ENCODE assay signal across 21 cellular contexts in the genomic region with DNA sequence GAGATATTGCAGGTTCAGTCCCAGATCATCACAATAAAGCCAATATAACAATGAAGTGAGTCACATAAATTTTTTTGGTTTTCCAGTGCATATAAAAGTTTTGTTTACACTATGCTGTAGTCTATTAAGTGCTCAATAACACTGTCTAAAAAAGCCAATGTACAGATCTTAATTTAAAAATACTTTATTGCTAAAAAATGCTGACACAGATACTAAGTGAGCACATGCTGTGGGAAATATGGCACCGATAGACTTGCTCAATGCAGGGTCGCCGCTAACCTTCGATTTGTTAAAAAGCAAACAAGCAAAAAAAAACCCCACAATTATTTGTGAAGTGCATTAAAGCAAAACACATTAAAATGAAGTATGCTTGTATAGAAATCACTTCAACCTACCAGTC. TPM values are rescaled to one million over a fixed set of nuclear protein-coding genes. Genes with fewer than 3 reads are reported as not detected.
DNase-seq lines count a peak whose midpoint lies in the region; ATAC-seq, FAIRE-seq and TF ChIP-seq lines count a peak whose summit lies in the region.
"Had no signal": no experiment of that assay in that cellular context is flagged by ENCODE, and none has a peak within 500 bp of the region (broad histone marks: within the 10 kb centered on the region; RNA-seq: fewer than 3 reads in every experiment).

No MANE protein-coding gene starts in this region.

- 96% methylated on average over 4 of the region's 4 CpGs for WGBS in HepG2 (ENCODE audit: low lambda C conversion rate)
- 36% methylated on average over 4 of the region's 4 CpGs for WGBS in right lobe of liver (ENCODE audit: insufficient coverage, low coverage, low lambda C conversion rate, missing lambda C conversion rate)
- WGBS in IMR-90 (ENCODE audit: extremely low coverage in 2 of 2, insufficient read length in 1 of 2), 2 experiments = no CpG with 5 or more reads among the region's 4 CpGs
- WGBS in K562 (ENCODE audit: insufficient coverage, low coverage, missing lambda C conversion rate) = 98% methylated on average over 4 of the region's 4 CpGs

- ATAC-seq in HepG2 (no peak), right lobe of liver (no peak), IMR-90 (ENCODE audit: low read depth) (no peak), K562 (no peak), HG02678 (IDR thresholded peaks at IDR 0.05; ENCODE audit: unreplicated experiment) (no peak)
- ATAC-seq: CD8-positive, alpha-beta T cell had no signal

- BruUV-seq in HepG2 (replicated peaks; lab: Mats Ljungman, UMichigan) (no TSS peak), IMR-90 (replicated peaks; lab: Mats Ljungman, UMichigan) (no TSS peak), K562 (replicated peaks; lab: Mats Ljungman, UMichigan) (no TSS peak)

- H4K5ac ChIP-seq in IMR-90 (ENCODE audit: low read depth, low read length) = no peak overlapping the region

- intact Hi-C loops in HepG2 (cut with micrococcal nuclease; ENCODE audit: unreplicated experiment) = loop anchor here (10.0 kb wide), 2 partner anchors 155 to 285 kb away; a partner anchor contains a TSS
- intact Hi-C loops in right lobe of liver (cut with DNase I) = no loop called here
- intact Hi-C loops in IMR-90 (cut with micrococcal nuclease) = no loop called here
- intact Hi-C loops in K562 (cut with micrococcal nuclease) = no loop called here

- no peak overlapping the region for H2BK15ac ChIP-seq in IMR-90 (ENCODE audit: low read depth, low read length)

- H2BK20ac ChIP-seq in IMR-90 (ENCODE audit: low read depth, low read length) = no peak overlapping the region

- H3K36me3 ChIP-seq in HepG2 (replicated peaks in 1 of 2; ENCODE audit: control insufficient read depth in 1 of 2, insufficient read depth in 2 of 2, low read length in 2 of 2) = peaks cover 0 to 26% of the 10 kb centered on the region in 2 experiments; a peak in 3 of 5 replicates
- H3K36me3 ChIP-seq in right lobe of liver = peaks cover 0 to 13% (median 5%) of the 10 kb centered on the region in 4 donors
- no peaks in the 10 kb centered on the region for H3K36me3 ChIP-seq in IMR-90 (ENCODE audit: control insufficient read depth, insufficient read depth, low read length)
- H3K36me3 ChIP-seq in K562 (ENCODE audit: control insufficient read depth, insufficient read depth, low read length) = peaks cover 84% of the 10 kb centered on the region

- no peak overlapping the region for H2BK120ac ChIP-seq in IMR-90 (ENCODE audit: low read depth, low read length)

- H3K23ac ChIP-seq in IMR-90 (ENCODE audit: low read depth, low read length) = no peak overlapping the region

- H2AFZ ChIP-seq in HepG2 (ENCODE audit: low read length) (no peak overlapping the region), IMR-90 (replicated peaks; ENCODE audit: low read length, poor library complexity) (no peak overlapping the region), K562 (ENCODE audit: low read depth, low read length) (no peak overlapping the region)

- CTCF ChIA-PET in HepG2 (lab: Yijun Ruan, JAX; ENCODE audit: low intra/inter-chr PET ratio, low total read pairs) (no interaction called here), IMR-90 (lab: Yijun Ruan, JAX) (no interaction called here), K562 (lab: Yijun Ruan, JAX; ENCODE audit: low intra/inter-chr PET ratio) (no interaction called here)

- H3K4me2 ChIP-seq in HepG2 (ENCODE audit: low read depth, low read length) (no peak overlapping the region), IMR-90 (ENCODE audit: low read depth, low read length) (no peak overlapping the region), K562 (ENCODE audit: insufficient read depth, low read length) (no peak overlapping the region)
- H3K4me2 ChIP-seq: BLaER1 treated with 17β-estradiol and CSF1 and Interleukin-3, amounts not matched to agents 10 nM and 100 nM had no signal

- no peak overlapping the region for H2AK5ac ChIP-seq in IMR-90 (ENCODE audit: low read depth, low read length)

- no peaks in the 10 kb centered on the region for H3K9me1 ChIP-seq in IMR-90 (ENCODE audit: insufficient read depth, low read length)
- no peaks in the 10 kb centered on the region for H3K9me1 ChIP-seq in K562 (ENCODE audit: control insufficient read depth, insufficient read depth, low read length)

- no peak overlapping the region for H4K8ac ChIP-seq in IMR-90 (ENCODE audit: low read depth in 2 of 2, low read length in 2 of 2)

- H3K27me3 ChIP-seq in HepG2 (ENCODE audit: control insufficient read depth in 1 of 2, insufficient read depth in 2 of 2, low read length in 2 of 2) (no peaks in the 10 kb centered on the region; a peak in 1 of 5 replicates), right lobe of liver (no peaks in the 10 kb centered on the region), IMR-90 (ENCODE audit: control insufficient read depth, insufficient read depth, low read length) (no peaks in the 10 kb centered on the region), K562 (ENCODE audit: control insufficient read depth in 2 of 2, insufficient read depth in 2 of 2, low read length in 2 of 2) (no peaks in the 10 kb centered on the region)
- H3K27me3 ChIP-seq: BLaER1 treated with 17β-estradiol and CSF1 and Interleukin-3, amounts not matched to agents 10 nM and 100 nM had no signal

- H3K79me2 ChIP-seq in HepG2 (ENCODE audit: insufficient read depth, low read length) = peaks cover 15% of the 10 kb centered on the region
- peaks cover 64% of the 10 kb centered on the region for H3K79me2 ChIP-seq in K562 (ENCODE audit: control insufficient read depth, insufficient read depth, low read length)

- no peak overlapping the region for H3K18ac ChIP-seq in IMR-90 (ENCODE audit: low read depth, low read length)

- no peak overlapping the region for H3K56ac ChIP-seq in IMR-90 (ENCODE audit: extremely low read depth, insufficient read depth, low read length)

- no peak overlapping the region for H2BK5ac ChIP-seq in IMR-90 (ENCODE audit: low read depth, low read length, poor library complexity, severe bottlenecking)

- H3K4me1 ChIP-seq in HepG2 (ENCODE audit: insufficient read depth, low read length) (peaks cover 7% of the 10 kb centered on the region), right lobe of liver (no peaks in the 10 kb centered on the region), IMR-90 (ENCODE audit: control insufficient read depth, insufficient read depth, low read length) (0 out of 2 replicates have a peak, but pooled peaks cover 3% of the 10 kb centered on the region), K562 (replicated peaks in 1 of 2; ENCODE audit: control insufficient read depth in 2 of 2, insufficient read depth in 2 of 2, low read length in 2 of 2) (peaks cover 0 to 10% of the 10 kb centered on the region in 2 experiments; a peak in 2 of 5 replicates)
- H3K4me1 ChIP-seq: Caco-2 had no signal

- no peak for TF ChIP-seq CTCF in HepG2 (CRISPR knock-in tag; IDR thresholded peaks at IDR 0.05)
- no peak for TF ChIP-seq CTCF in right lobe of liver (IDR thresholded peaks at IDR 0.05)
- TF ChIP-seq CTCF in IMR-90 (conservative IDR thresholded peaks at IDR 0.05; ENCODE audit: low read depth, low read length) = no peak
- TF ChIP-seq CTCF in K562 (IDR thresholded peaks at IDR 0.05 in 2 of 3, conservative IDR thresholded peaks at IDR 0.05 in 1 of 3; ENCODE audit: insufficient read depth in 2 of 3, low read depth in 1 of 3, low read length in 3 of 3) = no peak

- POLR2A ChIA-PET in HepG2 (lab: Yijun Ruan, JAX) = no interaction called here
- POLR2A ChIA-PET in IMR-90 (lab: Charles Lee; ENCODE audit: unreplicated experiment) = no interaction called here
- POLR2A ChIA-PET in K562 (lab: Yijun Ruan, JAX) = no interaction called here

- no peak overlapping the region for H2AK9ac ChIP-seq in IMR-90 (replicated peaks; ENCODE audit: low read depth, low read length, poor library complexity)

- H3K9me3 ChIP-seq in HepG2 (ENCODE audit: low read length) (no peaks in the 10 kb centered on the region), right lobe of liver (no peaks in the 10 kb centered on the region), IMR-90 (ENCODE audit: control insufficient read depth, insufficient read depth, low read length) (peaks cover 2% of the 10 kb centered on the region; the same call in 1 of the 2 replicates), K562 (replicated peaks; ENCODE audit: control insufficient read depth, insufficient read depth, low read depth, low read length) (no peaks in the 10 kb centered on the region; the same call in 1 of the 2 replicates)
- H3K9me3 ChIP-seq: Caco-2 had no signal

- DNase-seq in HepG2 (ENCODE audit: low spot score) = no peak
- no peak for DNase-seq in right lobe of liver
- no peak for DNase-seq in IMR-90
- DNase-seq in K562 (ENCODE audit: extremely low read depth in 1 of 4, low spot score in 3 of 4) = no peak
- DNase-seq in stimulated activated CD4-positive, alpha-beta T cell treated with anti-CD3 and anti-CD28 coated beads, Interleukin-12 subunit alpha, Interleukin-12 subunit beta, amount 100 ng/mL, for 4 hours = no peak
- DNase-seq: 8988T; AML-193; Caco-2; Calu3; CD4-positive, alpha-beta T cell; CD8-positive, alpha-beta T cell; DMS79 treated with DMSO at 0.1 percent for 48 hours; GF-D8 had no signal

- TF ChIP-seq RAD21 in HepG2 (CRISPR knock-in tag; IDR thresholded peaks at IDR 0.05) = no peak
- TF ChIP-seq RAD21 in IMR-90 (IDR thresholded peaks at IDR 0.05; ENCODE audit: low read length) = no peak
- TF ChIP-seq RAD21 in K562 (CRISPR knock-in tag; conservative IDR thresholded peaks at IDR 0.05 in 1 of 2, IDR thresholded peaks at IDR 0.05 in 1 of 2) = no peak

- dilution Hi-C loops in IMR-90 (cut with HindIII; ENCODE audit: low sequenced_read_pairs, unreplicated experiment) = no loop called here

- no peak for TF ChIP-seq POLR2A in HepG2 (IDR thresholded peaks at IDR 0.05; ENCODE audit: insufficient read depth in 1 of 2, low read depth in 2 of 2, low read length in 2 of 2)
- no peak for TF ChIP-seq POLR2A in right lobe of liver (IDR thresholded peaks at IDR 0.05)
- TF ChIP-seq POLR2A in IMR-90 (IDR thresholded peaks at IDR 0.05; ENCODE audit: low read depth, low read length) = no peak
- no peak for TF ChIP-seq POLR2A in K562 (conservative IDR thresholded peaks at IDR 0.05)

- in situ Hi-C loops in HepG2 (cut with HindIII; ENCODE audit: extremely low pct_ligation_motif_present, low pct_unique_long_range_greater_than_20kb) = loop anchor here (5.0 kb wide), 1 partner anchor 57 kb away; no protein-coding TSS in a partner anchor
- in situ Hi-C loops in IMR-90 (cut with MboI; ENCODE audit: low sequenced_read_pairs) = loop anchor here (10.0 kb wide), 1 partner anchor 285 kb away; a partner anchor contains a TSS
- in situ Hi-C loops in K562 (cut with MboI) = no loop called here

- no peak for FAIRE-seq in HepG2 (lab: Jason Lieb, UNC)
- FAIRE-seq in K562 (lab: Jason Lieb, UNC) = no peak
- FAIRE-seq: A204.1, D721Med, G401.6, GM12891, GM19239 had no signal

- H3K4ac ChIP-seq in IMR-90 (ENCODE audit: low read depth, low read length) = no peak overlapping the region

- no peak overlapping the region for H4K91ac ChIP-seq in IMR-90 (ENCODE audit: insufficient read depth, low read depth, low read length)

- H4K20me1 ChIP-seq in HepG2 (ENCODE audit: insufficient read depth, low read length) = no peaks in the 10 kb centered on the region
- no peaks in the 10 kb centered on the region for H4K20me1 ChIP-seq in IMR-90 (ENCODE audit: insufficient read depth, low read length)
- H4K20me1 ChIP-seq in K562 (replicated peaks; ENCODE audit: control insufficient read depth, insufficient read depth, low read length) = 0 out of 2 replicates have a peak, but pooled peaks cover 2% of the 10 kb centered on the region
- H4K20me1 ChIP-seq: BLaER1 treated with 17β-estradiol and CSF1 and Interleukin-3, amounts not matched to agents 10 nM and 100 nM had no signal

- peaks cover 14 to 16% of the 10 kb centered on the region in 2 experiments for H3K79me1 ChIP-seq in IMR-90 (ENCODE audit: low read depth in 1 of 2, low read length in 2 of 2)

- H3K27ac ChIP-seq in HepG2 (ENCODE audit: extremely low read length, insufficient read depth, low read length) = no peak overlapping the region
- no peak overlapping the region for H3K27ac ChIP-seq in right lobe of liver
- no peak overlapping the region for H3K27ac ChIP-seq in IMR-90 (ENCODE audit: insufficient read depth, low read length)
- no peak overlapping the region for H3K27ac ChIP-seq in K562 (ENCODE audit: extremely low read depth, low read depth, low read length)
- H3K27ac ChIP-seq: BLaER1 treated with 17β-estradiol and CSF1 and Interleukin-3, amounts not matched to agents 10 nM and 100 nM; C4-2B had no signal

- H3K9ac ChIP-seq in HepG2 (ENCODE audit: insufficient read depth, low read depth, low read length) = no peak overlapping the region
- H3K9ac ChIP-seq in IMR-90 (ENCODE audit: low read depth, low read length) = no peak overlapping the region
- no peak overlapping the region for H3K9ac ChIP-seq in K562 (ENCODE audit: insufficient read depth in 1 of 2, low read depth in 2 of 2, low read length in 2 of 2)
- H3K9ac ChIP-seq: BLaER1 treated with 17β-estradiol and CSF1 and Interleukin-3, amounts not matched to agents 10 nM and 100 nM had no signal

- H3K4me3 ChIP-seq in HepG2 (replicated peaks in 1 of 3; ENCODE audit: insufficient read depth in 1 of 3, low read depth in 2 of 3, low read length in 3 of 3) (no peak overlapping the region), right lobe of liver (no peak overlapping the region), IMR-90 (ENCODE audit: insufficient read depth, low read depth, low read length) (no peak overlapping the region), K562 (no peak overlapping the region)
- H3K4me3 ChIP-seq: BLaER1 treated with 17β-estradiol and CSF1 and Interleukin-3, amounts not matched to agents 10 nM and 100 nM had no signal

- TF ChIP-seq EP300 in HepG2 (IDR thresholded peaks at IDR 0.05; ENCODE audit: low read depth in 2 of 2, low read length in 2 of 2) = no peak
- TF ChIP-seq EP300 in HepG2 (CRISPR knock-in tag; IDR thresholded peaks at IDR 0.05; ENCODE audit: borderline replicate concordance) = no peak
- no peak for TF ChIP-seq EP300 in K562 (IDR thresholded peaks at IDR 0.05; ENCODE audit: low read length)

- H3K14ac ChIP-seq in IMR-90 (replicated peaks; ENCODE audit: low read depth, low read length) = no peak overlapping the region

RNA-seq across cellular contexts. Expression of a gene that starts 10.3 kb away (rescaled TPM):
- total RNA-seq in HepG2 (2016; rRNA removed; fragmentation: Illumina TruSeq; extraction: Trizol) = 38.7 and 61.2 TPM in 2 replicates
- total RNA-seq in HepG2 (2016; cell fraction: cytosol; rRNA removed; fragmentation: Illumina TruSeq; extraction: Trizol; ENCODE audit: low read depth) = 80.9 and 88.4 TPM in 2 replicates
- total RNA-seq in HepG2 (2016; cell fraction: insoluble cytoplasmic fraction; rRNA removed; fragmentation: Illumina TruSeq; extraction: Trizol) = 38.8 and 49.0 TPM in 2 replicates
- total RNA-seq in HepG2 (2016; cell fraction: membrane; rRNA removed; fragmentation: Illumina TruSeq; extraction: Trizol) = 93.3 and 109 TPM in 2 replicates
- 45.0 and 51.2 TPM in 2 replicates for total RNA-seq in HepG2 (2016; cell fraction: nucleus; rRNA removed; fragmentation: Illumina TruSeq; extraction: Trizol)
- polyA plus RNA-seq in HepG2 (2011; rRNA removed) = 54.9 and 64.0 TPM in 2 replicates
- polyA plus RNA-seq in HepG2 (2011; cell fraction: cytosol; rRNA removed) = 12.2 and 21.4 TPM in 2 replicates
- polyA plus RNA-seq in HepG2 (2011; cell fraction: nucleus; rRNA removed) = 15.8 and 25.0 TPM in 2 replicates
- 9.0 and 34.2 TPM in 2 replicates for polyA plus RNA-seq in HepG2 (2012)
- polyA plus RNA-seq in HepG2 (2016; cell fraction: cytosol; fragmentation: Illumina TruSeq; extraction: Trizol; ENCODE audit: low read depth) = 110 and 124 TPM in 2 replicates
- polyA plus RNA-seq in HepG2 (2016; cell fraction: insoluble cytoplasmic fraction; fragmentation: Illumina TruSeq; extraction: Trizol; ENCODE audit: low read depth) = 45.8 and 54.7 TPM in 2 replicates
- 99.5 and 101 TPM in 2 replicates for polyA plus RNA-seq in HepG2 (2016; cell fraction: membrane; fragmentation: Illumina TruSeq; extraction: Trizol; ENCODE audit: low read depth)
- 54.3 and 81.9 TPM in 2 replicates for polyA plus RNA-seq in HepG2 (2016; cell fraction: nucleus; fragmentation: Illumina TruSeq; extraction: Trizol; ENCODE audit: insufficient read depth, low read depth)
- polyA minus RNA-seq in HepG2 (2011; rRNA and poly(A)+ RNA removed; ENCODE audit: low replicate concordance) = 58.3 and 120 TPM in 2 replicates
- 6.7 and 15.7 TPM in 2 replicates for polyA minus RNA-seq in HepG2 (2011; cell fraction: cytosol; rRNA and poly(A)+ RNA removed)
- polyA minus RNA-seq in HepG2 (2011; cell fraction: nucleus; rRNA and poly(A)+ RNA removed) = 69.3 and 164 TPM in 2 replicates
- total RNA-seq in right lobe of liver = 10 to 100 TPM; 22.0 to 31.9 (median 27.4) TPM
- total RNA-seq in IMR-90 (2012; rRNA removed) = 8.9 and 17.4 TPM in 2 replicates
- 10.3 and 12.0 TPM in 2 replicates for polyA plus RNA-seq in IMR-90 (2012; rRNA removed)
- polyA plus RNA-seq in IMR-90 (2012; cell fraction: cytosol; rRNA removed) = 5.8 and 16.9 TPM in 2 replicates
- polyA plus RNA-seq in IMR-90 (2012; cell fraction: nucleus; rRNA removed; ENCODE audit: low replicate concordance) = 2.3 and 5.0 TPM in 2 replicates
- total RNA-seq in K562 (2011; cell fraction: chromatin; rRNA removed; ENCODE audit: low replicate concordance) = 43.6 and 47.1 TPM in 2 replicates
- 20.8 and 67.1 TPM in 2 replicates for total RNA-seq in K562 (2011; cell fraction: nucleolus; rRNA removed)
- 55.1 and 66.2 TPM in 2 replicates for total RNA-seq in K562 (2011; cell fraction: nucleoplasm; rRNA removed)
- total RNA-seq in K562 (2014; rRNA removed) = 29.4 and 39.8 TPM in 2 replicates
- 132 and 135 TPM in 2 replicates for total RNA-seq in K562 (2014; rRNA removed; fragmentation: Illumina TruSeq; extraction: Trizol)
- 98.1 and 103 TPM in 2 replicates for total RNA-seq in K562 (2015; rRNA removed; fragmentation: Illumina TruSeq; extraction: Trizol)
- total RNA-seq in K562 (2021) = 92.3 and 94.7 TPM in 2 replicates
- 202 and 226 TPM in 2 replicates for polyA plus RNA-seq in K562 (2011; rRNA removed)
- polyA plus RNA-seq in K562 (2011; cell fraction: cytosol; rRNA removed) = 38.2 and 45.9 TPM in 2 replicates
- 49.3 and 54.8 TPM in 2 replicates for polyA plus RNA-seq in K562 (2011; cell fraction: nucleus; rRNA removed)
- polyA plus RNA-seq in K562 (2012) = 95.6 and 100 TPM in 2 replicates
- 77.9 and 80.5 TPM in 2 replicates for polyA plus RNA-seq in K562 (2014; fragmentation: Illumina TruSeq; extraction: Trizol)
- polyA plus RNA-seq in K562 (2014; fragmentation: Nextera tagmentation; extraction: Ambion mirVana) = 10 to 100 TPM; 24.2 to 24.6 TPM
- polyA plus RNA-seq in K562 (2014; rRNA removed) = 38.0 and 50.3 TPM in 2 replicates
- polyA minus RNA-seq in K562 (2011; rRNA and poly(A)+ RNA removed) = 228 and 290 TPM in 2 replicates
- polyA minus RNA-seq in K562 (2011; cell fraction: cytosol; rRNA and poly(A)+ RNA removed) = 60.1 and 93.2 TPM in 2 replicates
- polyA minus RNA-seq in K562 (2011; cell fraction: nucleus; rRNA and poly(A)+ RNA removed) = 12.9 and 16.7 TPM in 2 replicates

RNA-seq across cellular contexts. Expression of a gene that starts 16.4 kb away (rescaled TPM):
- total RNA-seq in HepG2 (2016; rRNA removed; fragmentation: Illumina TruSeq; extraction: Trizol) = 34.6 and 42.4 TPM in 2 replicates
- total RNA-seq in HepG2 (2016; cell fraction: cytosol; rRNA removed; fragmentation: Illumina TruSeq; extraction: Trizol; ENCODE audit: low read depth) = 5.4 and 5.6 TPM in 2 replicates
- 32.0 and 42.9 TPM in 2 replicates for total RNA-seq in HepG2 (2016; cell fraction: insoluble cytoplasmic fraction; rRNA removed; fragmentation: Illumina TruSeq; extraction: Trizol)
- total RNA-seq in HepG2 (2016; cell fraction: membrane; rRNA removed; fragmentation: Illumina TruSeq; extraction: Trizol) = 8.5 and 10.8 TPM in 2 replicates
- 9.2 and 16.4 TPM in 2 replicates for total RNA-seq in HepG2 (2016; cell fraction: nucleus; rRNA removed; fragmentation: Illumina TruSeq; extraction: Trizol)
- 14.7 and 19.7 TPM in 2 replicates for polyA plus RNA-seq in HepG2 (2011; rRNA removed)
- 11.7 and 21.6 TPM in 2 replicates for polyA plus RNA-seq in HepG2 (2011; cell fraction: cytosol; rRNA removed)
- 3.0 and 5.4 TPM in 2 replicates for polyA plus RNA-seq in HepG2 (2011; cell fraction: nucleus; rRNA removed)
- polyA plus RNA-seq in HepG2 (2012) = 12.4 and 13.2 TPM in 2 replicates
- polyA plus RNA-seq in HepG2 (2016; cell fraction: cytosol; fragmentation: Illumina TruSeq; extraction: Trizol; ENCODE audit: low read depth) = 4.6 and 5.3 TPM in 2 replicates
- polyA plus RNA-seq in HepG2 (2016; cell fraction: insoluble cytoplasmic fraction; fragmentation: Illumina TruSeq; extraction: Trizol; ENCODE audit: low read depth) = 41.5 and 42.2 TPM in 2 replicates
- 7.8 and 9.4 TPM in 2 replicates for polyA plus RNA-seq in HepG2 (2016; cell fraction: membrane; fragmentation: Illumina TruSeq; extraction: Trizol; ENCODE audit: low read depth)
- 22.9 and 25.4 TPM in 2 replicates for polyA plus RNA-seq in HepG2 (2016; cell fraction: nucleus; fragmentation: Illumina TruSeq; extraction: Trizol; ENCODE audit: insufficient read depth, low read depth)
- 12.1 and 18.4 TPM in 2 replicates for polyA minus RNA-seq in HepG2 (2011; rRNA and poly(A)+ RNA removed; ENCODE audit: low replicate concordance)
- polyA minus RNA-seq in HepG2 (2011; cell fraction: cytosol; rRNA and poly(A)+ RNA removed) = 7.5 and 9.4 TPM in 2 replicates
- 4.6 and 9.7 TPM in 2 replicates for polyA minus RNA-seq in HepG2 (2011; cell fraction: nucleus; rRNA and poly(A)+ RNA removed)
- total RNA-seq in right lobe of liver = 10 to 100 TPM; 14.1 to 18.4 (median 15.3) TPM
- total RNA-seq in IMR-90 (2012; rRNA removed) = 44.1 and 45.0 TPM in 2 replicates
- polyA plus RNA-seq in IMR-90 (2012; rRNA removed) = 19.8 and 25.0 TPM in 2 replicates
- 9.0 and 9.4 TPM in 2 replicates for polyA plus RNA-seq in IMR-90 (2012; cell fraction: cytosol; rRNA removed)
- polyA plus RNA-seq in IMR-90 (2012; cell fraction: nucleus; rRNA removed; ENCODE audit: low replicate concordance) = 3.6 and 23.6 TPM in 2 replicates
- total RNA-seq in K562 (2011; cell fraction: chromatin; rRNA removed; ENCODE audit: low replicate concordance) = 8.4 and 10.8 TPM in 2 replicates
- total RNA-seq in K562 (2011; cell fraction: nucleolus; rRNA removed) = 6.1 and 7.5 TPM in 2 replicates
- 5.4 and 8.3 TPM in 2 replicates for total RNA-seq in K562 (2011; cell fraction: nucleoplasm; rRNA removed)
- 34.3 and 39.1 TPM in 2 replicates for total RNA-seq in K562 (2014; rRNA removed)
- total RNA-seq in K562 (2014; rRNA removed; fragmentation: Illumina TruSeq; extraction: Trizol) = 31.7 and 42.2 TPM in 2 replicates
- total RNA-seq in K562 (2015; rRNA removed; fragmentation: Illumina TruSeq; extraction: Trizol) = 47.7 and 48.1 TPM in 2 replicates
- 20.8 and 22.3 TPM in 2 replicates for total RNA-seq in K562 (2021)
- polyA plus RNA-seq in K562 (2011; rRNA removed) = 56.7 and 72.7 TPM in 2 replicates
- 24.9 and 48.9 TPM in 2 replicates for polyA plus RNA-seq in K562 (2011; cell fraction: cytosol; rRNA removed)
- polyA plus RNA-seq in K562 (2011; cell fraction: nucleus; rRNA removed) = 9.4 and 11.0 TPM in 2 replicates
- 31.2 and 32.9 TPM in 2 replicates for polyA plus RNA-seq in K562 (2012)
- polyA plus RNA-seq in K562 (2014; fragmentation: Illumina TruSeq; extraction: Trizol) = 52.1 and 57.5 TPM in 2 replicates
- 10 to 100 TPM; 23.0 to 31.7 TPM for polyA plus RNA-seq in K562 (2014; fragmentation: Nextera tagmentation; extraction: Ambion mirVana)
- 47.4 and 50.9 TPM in 2 replicates for polyA plus RNA-seq in K562 (2014; rRNA removed)
- 62.8 and 69.4 TPM in 2 replicates for polyA minus RNA-seq in K562 (2011; rRNA and poly(A)+ RNA removed)
- 16.0 and 25.0 TPM in 2 replicates for polyA minus RNA-seq in K562 (2011; cell fraction: cytosol; rRNA and poly(A)+ RNA removed)
- polyA minus RNA-seq in K562 (2011; cell fraction: nucleus; rRNA and poly(A)+ RNA removed) = 2.0 and 8.3 TPM in 2 replicates
